13 cellular contexts compared by ENCODE assay signal in genomic region chr4:128649575-128650205, GRCh38.
A peak's percentile ranks its signal among the peaks of the same experiment; 100 is the strongest.
DNase-seq lines count a peak whose midpoint lies in the region; ATAC-seq and TF ChIP-seq lines count a peak whose summit lies in the region.
"Had no signal": no experiment of that assay in that cellular context is flagged by ENCODE, and none has a peak within 500 bp of the region (broad histone marks: within the 10 kb centered on the region; RNA-seq: fewer than 3 reads in every experiment).

No MANE protein-coding gene starts in this region.

- H3K27ac ChIP-seq in SK-N-SH (ENCODE audit: low read depth in 2 of 2, low read length in 1 of 2) (no peak overlapping the region), trophoblast cell (ENCODE audit: low read depth, low read length) (peak overlapping the region; percentile 23)
- H3K27ac ChIP-seq: gastrocnemius medialis had no signal

- H2BK5ac ChIP-seq in trophoblast cell (ENCODE audit: low read depth, low read length, poor library complexity): no peak overlapping the region

- H3K4me2 ChIP-seq in SK-N-SH: no peak overlapping the region
- H3K4me2 ChIP-seq in trophoblast cell (ENCODE audit: low read length): no peak overlapping the region

- H3K79me2 ChIP-seq in SK-N-SH (ENCODE audit: insufficient read depth) (no peaks in the 10 kb centered on the region), trophoblast cell (ENCODE audit: control insufficient read depth, insufficient read depth, low read length, poor library complexity) (no peaks in the 10 kb centered on the region)

- 47% methylated on average over 1 of the region's 1 CpG for WGBS in SK-N-SH (ENCODE audit: low lambda C conversion rate)
- WGBS in trophoblast cell (ENCODE audit: extremely low coverage, insufficient coverage, insufficient read length): no CpG with 5 or more reads among the region's 1 CpG

- H4K12ac ChIP-seq in trophoblast cell (ENCODE audit: low read depth, low read length): no peak overlapping the region

- no peaks in the 10 kb centered on the region for H3K27me3 ChIP-seq in SK-N-SH (ENCODE audit: insufficient read depth)
- H3K27me3 ChIP-seq in trophoblast cell (ENCODE audit: insufficient read depth, low read length): no peaks in the 10 kb centered on the region
- H3K27me3 ChIP-seq: gastrocnemius medialis had no signal

- H3K4me1 ChIP-seq in SK-N-SH (ENCODE audit: control insufficient read depth in 1 of 2, insufficient read depth in 2 of 2, low read depth in 1 of 2, low read length in 1 of 2) (no peaks in the 10 kb centered on the region), trophoblast cell (ENCODE audit: control insufficient read depth in 1 of 2, insufficient read depth in 2 of 2, low read length in 2 of 2) (peaks cover 0 to 8% of the 10 kb centered on the region in 2 experiments)

- H4K91ac ChIP-seq in trophoblast cell (ENCODE audit: low read depth, low read length): no peak overlapping the region

- H3K23ac ChIP-seq in trophoblast cell (ENCODE audit: low read length): no peak overlapping the region

- no peaks in the 10 kb centered on the region for H3K36me3 ChIP-seq in SK-N-SH (replicated peaks in 1 of 2; ENCODE audit: control insufficient read depth in 1 of 2, insufficient read depth in 2 of 2, low read length in 1 of 2)
- H3K36me3 ChIP-seq in trophoblast cell (ENCODE audit: control insufficient read depth in 1 of 2, insufficient read depth in 2 of 2, low read length in 2 of 2): no peaks in the 10 kb centered on the region
- H3K36me3 ChIP-seq: gastrocnemius medialis had no signal

- 0 out of 2 replicates have a peak overlapping the region, but pooled peaks have one; percentile 25 for H2AFZ ChIP-seq in SK-N-SH (ENCODE audit: low read depth)
- H2AFZ ChIP-seq in trophoblast cell (ENCODE audit: insufficient read depth, low read length, poor library complexity): no peak overlapping the region

- H4K8ac ChIP-seq in trophoblast cell (ENCODE audit: low read depth, low read length): no peak overlapping the region

- DNase-seq in GM03348 (ENCODE audit: low spot score): peak; percentile 75
- no peak for DNase-seq in SK-N-SH
- DNase-seq in fibroblast of villous mesenchyme (ENCODE audit: low read depth): peak; percentile 25
- DNase-seq in trophoblast cell: peak; percentile 50 to 72
- DNase-seq in hypothalamus (lab: John Stamatoyannopoulos, UW): no peak
- no peak for DNase-seq in activated CD4-positive, alpha-beta T cell treated with anti-CD3 and anti-CD28 coated beads for 48 hours
- DNase-seq in GM10248 (ENCODE audit: extremely low spot score): no peak
- DNase-seq: activated T-cell treated with anti-CD3 and anti-CD28 coated beads, Interleukin-2, amount 50 U/mL, for 1 hour; dermis blood vessel endothelial cell; DND-41; gastrocnemius medialis; stimulated activated CD4-positive, alpha-beta T cell treated with anti-CD3 and anti-CD28 coated beads, Interleukin-2, amount 100 ng/mL, for 24 hours had no signal

- H3K9me2 ChIP-seq in SK-N-SH: no peaks in the 10 kb centered on the region

- TF ChIP-seq RAD21 in SK-N-SH (IDR thresholded peaks at IDR 0.05; ENCODE audit: low read length): no peak

- H3K9me3 ChIP-seq in SK-N-SH: no peaks in the 10 kb centered on the region
- no peaks in the 10 kb centered on the region for H3K9me3 ChIP-seq in trophoblast cell (ENCODE audit: insufficient read depth, low read depth, low read length)
- H3K9me3 ChIP-seq: gastrocnemius medialis had no signal

- no peaks in the 10 kb centered on the region for H3F3A ChIP-seq in SK-N-SH (replicated peaks; ENCODE audit: insufficient read depth)

- H3K4ac ChIP-seq in trophoblast cell (ENCODE audit: low read depth, low read length): no peak overlapping the region

- H2BK12ac ChIP-seq in trophoblast cell (ENCODE audit: low read length): peak overlapping the region; percentile 3

- no peak overlapping the region for H2BK120ac ChIP-seq in trophoblast cell (ENCODE audit: insufficient read depth, low read length, poor library complexity)

- TF ChIP-seq CTCF in SK-N-SH (IDR thresholded peaks at IDR 0.05) (no peak), fibroblast of villous mesenchyme (IDR thresholded peaks at IDR 0.05; ENCODE audit: insufficient read depth, low read depth, low read length) (no peak), GM10248 (IDR thresholded peaks at IDR 0.05; ENCODE audit: control extremely low read depth, extremely low read depth, low read depth, missing control alignments) (no peak)

- CTCF ChIA-PET in SK-N-SH (lab: Yijun Ruan, JAX) (no interaction called here), GM10248 (lab: Yijun Ruan, JAX) (interaction anchor here (1.2 to 1.5 kb wide), 2 partner anchors 25 to 43 kb away, joined by 3 read pairs; no protein-coding TSS in a partner anchor)

- no peak overlapping the region for H3K14ac ChIP-seq in trophoblast cell (ENCODE audit: low read length)

- H3K9ac ChIP-seq in SK-N-SH: no peak overlapping the region
- no peak overlapping the region for H3K9ac ChIP-seq in trophoblast cell (ENCODE audit: low read length)

- no peaks in the 10 kb centered on the region for H4K20me1 ChIP-seq in SK-N-SH (ENCODE audit: insufficient read depth)

- no peak for TF ChIP-seq EP300 in SK-N-SH (IDR thresholded peaks at IDR 0.05; ENCODE audit: borderline replicate concordance in 1 of 2, low read depth in 1 of 2, low read length in 1 of 2)

- POLR2A ChIA-PET in SK-N-SH (lab: Yijun Ruan, JAX) (no interaction called here), GM10248 (lab: Yijun Ruan, JAX) (no interaction called here)

- H2AK5ac ChIP-seq in trophoblast cell (ENCODE audit: low read length): no peak overlapping the region

- H3K4me3 ChIP-seq in SK-N-SH (ENCODE audit: low read depth in 2 of 2, low read length in 1 of 2): no peak overlapping the region
- H3K4me3 ChIP-seq in fibroblast of villous mesenchyme (ENCODE audit: low read depth, low read length): no peak overlapping the region
- no peak overlapping the region for H3K4me3 ChIP-seq in trophoblast cell (ENCODE audit: low read depth, low read length)
- H3K4me3 ChIP-seq: gastrocnemius medialis had no signal

- peaks cover 4% of the 10 kb centered on the region for H3K79me1 ChIP-seq in trophoblast cell (ENCODE audit: low read length)

- no peak overlapping the region for H3K18ac ChIP-seq in trophoblast cell (ENCODE audit: low read length)

- ATAC-seq in HG02938 (IDR thresholded peaks at IDR 0.05; ENCODE audit: unreplicated experiment): no peak
- ATAC-seq: gastrocnemius medialis had no signal

TF ChIP-seq in SK-N-SH, 30 proteins besides CTCF, POLR2A, EP300 and RAD21:
- TF ChIP-seq USF1 (IDR thresholded peaks at IDR 0.05; ENCODE audit: borderline replicate concordance, low read depth) (no peak), FOSL2 (IDR thresholded peaks at IDR 0.05; ENCODE audit: borderline replicate concordance, low read depth) (peak; percentile 41; the same call in 1 of the 2 replicates), REST (IDR thresholded peaks at IDR 0.05; ENCODE audit: low read depth, low read length) (no peak), MEF2A (IDR thresholded peaks at IDR 0.05; ENCODE audit: borderline replicate concordance, low read depth) (no peak), YY1 (IDR thresholded peaks at IDR 0.05; ENCODE audit: low read depth) (no peak), GABPA (IDR thresholded peaks at IDR 0.05; ENCODE audit: low read depth) (no peak)

Comparison
In these comparisons a context has a peak if more than half of its experiments do, and no peak if none do; other contexts are left out.
1. DNase-seq: peak in GM03348 (single experiment), fibroblast of villous mesenchyme (single experiment) and trophoblast cell (2 of 2); none in SK-N-SH (single experiment), hypothalamus (0 of 51), activated CD4-positive, alpha-beta T cell treated with anti-CD3 and anti-CD28 coated beads for 48 hours (single experiment) and GM10248 (single experiment).